Comparison of ENCODE assay signal across 19 cellular contexts in genomic region chr10:98416989-98417388, GRCh38. TPM values are rescaled to one million over a fixed set of nuclear protein-coding genes. Genes with fewer than 3 reads are reported as not detected.
A peak's percentile ranks its signal among the peaks of the same experiment; 100 is the strongest.
DNase-seq lines count a peak whose midpoint lies in the region; ATAC-seq and TF ChIP-seq lines count a peak whose summit lies in the region.
"Had no signal": no experiment of that assay in that cellular context is flagged by ENCODE, and none has a peak within 500 bp of the region (broad histone marks: within the 10 kb centered on the region; RNA-seq: fewer than 3 reads in every experiment).

No MANE protein-coding gene starts in this region.

- H3K27me3 ChIP-seq in left lung: no peaks in the 10 kb centered on the region
- H3K27me3 ChIP-seq: BE2C had no signal

- H3K4me3 ChIP-seq in left lung: no peak overlapping the region

- ATAC-seq in T-helper 17 cell (no peak), left lung (no peak)
- no peak for ATAC-seq in stimulated activated naive B cell treated with anti-CD40 and anti-IgM and Interleukin-4, amounts not matched to agents 10 μg/mL and 1 μg/mL and 100 μg/mL, for 72 hours (replicated peaks)
- ATAC-seq: CD8-positive, alpha-beta T cell; HepG2 had no signal

- TF ChIP-seq CTCF in left lung (IDR thresholded peaks at IDR 0.05): no peak

- H3K9me3 ChIP-seq in T-helper 17 cell (ENCODE audit: control insufficient read depth, low read length, poor library complexity, severe bottlenecking) (no peaks in the 10 kb centered on the region), left lung (no peaks in the 10 kb centered on the region)
- H3K9me3 ChIP-seq: BE2C had no signal

- H3K4me1 ChIP-seq in left lung: peaks cover 11 to 19% of the 10 kb centered on the region in 2 donors

- no peak for DNase-seq in activated naive CD4-positive, alpha-beta T cell (lab: John Stamatoyannopoulos, UW)
- DNase-seq in T-helper 17 cell (no peak), mesenteric fat pad (ENCODE audit: low spot score) (peak; percentile 53), left lung (no peak), SW480 (ENCODE audit: low spot score) (no peak), NCI-H69 (lab: John Stamatoyannopoulos, UW) (no peak)
- no peak for DNase-seq in stimulated activated naive B cell treated with anti-CD40 and anti-IgM and Interleukin-4, amounts not matched to agents 10 μg/mL and 1 μg/mL and 100 μg/mL, for 72 hours
- DNase-seq: BE2C, DMS53, MV-4-11, NCI-H187, NCI-H2107, NCI-H510A, NCI-H774, SHP77 treated with DMSO at 0.1 percent for 48 hours had no signal

- H3K27ac Mint-ChIP-seq in activated naive CD4-positive, alpha-beta T cell treated with anti-CD3 and anti-CD28 coated beads, Interleukin-2, amount 50 U/mL, for 24 hours: peak overlapping the region; percentile 86
- H3K27ac Mint-ChIP-seq in T-helper 17 cell: peak overlapping the region; percentile 4
- peak overlapping the region; percentile 38 for H3K27ac Mint-ChIP-seq in stimulated activated naive B cell treated with anti-CD40 and anti-IgM and Interleukin-4, amounts not matched to agents 10 μg/mL and 1 μg/mL and 100 μg/mL, for 72 hours

- H3K4me3 Mint-ChIP-seq in activated naive CD4-positive, alpha-beta T cell treated with anti-CD3 and anti-CD28 coated beads, Interleukin-2, amount 50 U/mL, for 24 hours: no peak overlapping the region
- H3K4me3 Mint-ChIP-seq in T-helper 17 cell: no peak overlapping the region
- H3K4me3 Mint-ChIP-seq in stimulated activated naive B cell treated with anti-CD40 and anti-IgM and Interleukin-4, amounts not matched to agents 10 μg/mL and 1 μg/mL and 100 μg/mL, for 72 hours: no peak overlapping the region
- H3K4me3 Mint-ChIP-seq: CD8-positive, alpha-beta T cell had no signal

- peaks cover 0 to 55% of the 10 kb centered on the region in 2 donors for H3K36me3 ChIP-seq in left lung
- H3K36me3 ChIP-seq: BE2C had no signal

- intact Hi-C loops in left lung (cut with DNase I): no loop called here

- H3K27me3 Mint-ChIP-seq in activated naive CD4-positive, alpha-beta T cell treated with anti-CD3 and anti-CD28 coated beads, Interleukin-2, amount 50 U/mL, for 24 hours: no peaks in the 10 kb centered on the region
- no peaks in the 10 kb centered on the region for H3K27me3 Mint-ChIP-seq in T-helper 17 cell
- no peaks in the 10 kb centered on the region for H3K27me3 Mint-ChIP-seq in stimulated activated naive B cell treated with anti-CD40 and anti-IgM and Interleukin-4, amounts not matched to agents 10 μg/mL and 1 μg/mL and 100 μg/mL, for 72 hours

- H3K27ac ChIP-seq in left lung: no peak overlapping the region
- H3K27ac ChIP-seq: KMS-11 had no signal

- peaks cover 29% of the 10 kb centered on the region for H3K4me1 Mint-ChIP-seq in activated naive CD4-positive, alpha-beta T cell treated with anti-CD3 and anti-CD28 coated beads, Interleukin-2, amount 50 U/mL, for 24 hours
- peaks cover 15% of the 10 kb centered on the region for H3K4me1 Mint-ChIP-seq in T-helper 17 cell
- H3K4me1 Mint-ChIP-seq in stimulated activated naive B cell treated with anti-CD40 and anti-IgM and Interleukin-4, amounts not matched to agents 10 μg/mL and 1 μg/mL and 100 μg/mL, for 72 hours: peaks cover 15 to 32% of the 10 kb centered on the region in 2 donors

- no peaks in the 10 kb centered on the region for H3K9me3 Mint-ChIP-seq in activated naive CD4-positive, alpha-beta T cell treated with anti-CD3 and anti-CD28 coated beads, Interleukin-2, amount 50 U/mL, for 24 hours
- no peaks in the 10 kb centered on the region for H3K9me3 Mint-ChIP-seq in stimulated activated naive B cell treated with anti-CD40 and anti-IgM and Interleukin-4, amounts not matched to agents 10 μg/mL and 1 μg/mL and 100 μg/mL, for 72 hours
- H3K9me3 Mint-ChIP-seq: CD8-positive, alpha-beta T cell had no signal

- peaks cover 3% of the 10 kb centered on the region for H3K36me3 Mint-ChIP-seq in activated naive CD4-positive, alpha-beta T cell treated with anti-CD3 and anti-CD28 coated beads, Interleukin-2, amount 50 U/mL, for 24 hours
- peaks cover 7% of the 10 kb centered on the region for H3K36me3 Mint-ChIP-seq in T-helper 17 cell (ENCODE audit: low read depth)
- peaks cover 16 to 32% of the 10 kb centered on the region in 2 donors for H3K36me3 Mint-ChIP-seq in stimulated activated naive B cell treated with anti-CD40 and anti-IgM and Interleukin-4, amounts not matched to agents 10 μg/mL and 1 μg/mL and 100 μg/mL, for 72 hours

RNA-seq across cellular contexts. Expression of gene PYROXD2, which starts 2.0 kb away (rescaled TPM):
- total RNA-seq in T-helper 17 cell: 10 to 100 TPM; 21.5 to 25.4 TPM
- total RNA-seq in mesenteric fat pad: 22.4 TPM
- total RNA-seq in left lung: 10 to 100 TPM in 1 of 2 donors, 1 to 10 TPM in 1; 8.2 to 14.8 TPM

RNA-seq across cellular contexts. Expression of gene HPS1, which starts 29.7 kb away (rescaled TPM):
- 10 to 100 TPM; 76.5 to 79.3 TPM for total RNA-seq in T-helper 17 cell
- total RNA-seq in mesenteric fat pad: 56.2 TPM
- total RNA-seq in left lung: 10 to 100 TPM; 64.2 to 95.0 TPM

Comparison
In these comparisons a context has a peak if more than half of its experiments do, and no peak if none do; other contexts are left out.
1. H3K27ac Mint-ChIP-seq: peak in every context shown above with its lines; median percentile 86 in activated naive CD4-positive, alpha-beta T cell treated with anti-CD3 and anti-CD28 coated beads, Interleukin-2, amount 50 U/mL, for 24 hours; 38 in stimulated activated naive B cell treated with anti-CD40 and anti-IgM and Interleukin-4, amounts not matched to agents 10 μg/mL and 1 μg/mL and 100 μg/mL, for 72 hours; 4 in T-helper 17 cell.